ENCODE assay signal across 10 cellular contexts in the genomic region with DNA sequence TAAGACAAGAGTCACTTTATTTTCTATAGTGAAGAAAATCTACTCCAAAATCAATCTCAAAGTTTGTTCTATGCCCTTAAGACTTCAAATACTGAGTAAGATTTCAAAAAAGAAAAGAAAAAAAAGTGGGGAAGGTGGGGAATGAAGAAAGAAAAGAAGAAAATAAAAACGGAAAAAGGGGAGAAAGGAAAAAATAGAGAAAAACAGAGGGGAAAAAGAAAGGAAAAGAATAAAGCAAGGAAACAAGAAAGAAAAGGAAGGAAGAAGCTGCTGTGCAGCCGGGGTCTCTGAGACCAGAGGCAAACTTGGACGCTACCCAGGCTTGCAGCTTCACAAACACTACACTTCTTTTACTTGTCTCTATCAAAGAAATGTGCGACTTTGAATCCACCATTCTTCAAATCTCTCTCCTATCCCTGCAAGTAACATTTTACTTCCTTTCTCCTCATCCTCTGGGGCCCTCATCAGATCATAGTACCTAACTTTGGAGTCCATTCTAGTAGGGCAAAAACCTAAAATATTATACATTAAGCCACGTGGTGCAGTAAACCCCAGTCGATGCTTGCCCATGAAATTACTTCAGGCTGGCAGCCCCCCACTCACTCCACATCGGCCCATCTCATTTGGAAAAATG.
DNase-seq lines count a peak whose midpoint lies in the region; ATAC-seq and TF ChIP-seq lines count a peak whose summit lies in the region.
"Had no signal": no experiment of that assay in that cellular context is flagged by ENCODE, and none has a peak within 500 bp of the region (broad histone marks: within the 10 kb centered on the region; RNA-seq: fewer than 3 reads in every experiment).

No MANE protein-coding gene starts in this region.

- peak overlapping the region; percentile 74 for H3K27ac ChIP-seq in brain microvascular endothelial cell
- H3K27ac ChIP-seq: BLaER1 treated with 17β-estradiol and CSF1 and Interleukin-3, amounts not matched to agents 10 nM and 100 nM had no signal

- peaks cover 91% of the 10 kb centered on the region for H3K4me1 Mint-ChIP-seq in stimulated activated naive CD8-positive, alpha-beta T cell treated with anti-CD3 and anti-CD28 coated beads, Interleukin-15, Interleukin-2, amounts not matched to agents 100 ng/mL and 50 ng/mL, for 24 hours (ENCODE audit: low read depth)
- peaks cover 53 to 84% (median 83%) of the 10 kb centered on the region in 3 donors for H3K4me1 Mint-ChIP-seq in naive B cell

- no peaks in the 10 kb centered on the region for H3K36me3 ChIP-seq in brain microvascular endothelial cell (replicated peaks)
- H3K36me3 ChIP-seq: BLaER1 treated with 17β-estradiol and CSF1 and Interleukin-3, amounts not matched to agents 10 nM and 100 nM had no signal

- peak overlapping the region; percentile 89 for H3K4me3 Mint-ChIP-seq in stimulated activated naive CD8-positive, alpha-beta T cell treated with anti-CD3 and anti-CD28 coated beads, Interleukin-15, Interleukin-2, amounts not matched to agents 100 ng/mL and 50 ng/mL, for 24 hours
- H3K4me3 Mint-ChIP-seq in naive B cell = peak overlapping the region; percentile 87 to 99 (median 95)

- no peak for DNase-seq in stimulated activated naive CD8-positive, alpha-beta T cell treated with anti-CD3 and anti-CD28 coated beads, Interleukin-15, Interleukin-2, amounts not matched to agents 100 U/mL and 50 U/mL, for 24 hours
- DNase-seq in brain microvascular endothelial cell (no peak), naive B cell (no peak), foreskin melanocyte (no peak), HT-29 (ENCODE audit: low spot score) (no peak), GM20000 (ENCODE audit: low spot score) (no peak), T1000 (lab: John Stamatoyannopoulos, UW) (no peak)
- DNase-seq: NCI-H1417 treated with DMSO at 0.1 percent for 48 hours had no signal

- H3K27me3 Mint-ChIP-seq in stimulated activated naive CD8-positive, alpha-beta T cell treated with anti-CD3 and anti-CD28 coated beads, Interleukin-15, Interleukin-2, amounts not matched to agents 100 ng/mL and 50 ng/mL, for 24 hours = no peaks in the 10 kb centered on the region
- no peaks in the 10 kb centered on the region for H3K27me3 Mint-ChIP-seq in naive B cell

- in situ Hi-C loops in brain microvascular endothelial cell (cut with HindIII; ENCODE audit: low pct_ligation_motif_present, low sequenced_read_pairs) = no loop called here

- no peak for TF ChIP-seq CTCF in brain microvascular endothelial cell (IDR thresholded peaks at IDR 0.05; ENCODE audit: low read depth, low read length, missing control alignments)
- TF ChIP-seq CTCF in GM20000 (IDR thresholded peaks at IDR 0.05; ENCODE audit: extremely low read depth, missing control alignments) = no peak

- ATAC-seq in stimulated activated naive CD8-positive, alpha-beta T cell treated with anti-CD3 and anti-CD28 coated beads, Interleukin-15, Interleukin-2, amounts not matched to agents 100 U/mL and 50 U/mL, for 24 hours = no peak
- no peak for ATAC-seq in naive B cell (ENCODE audit: low read depth in 2 of 2)

- peak overlapping the region; percentile 99 for H3K27ac Mint-ChIP-seq in stimulated activated naive CD8-positive, alpha-beta T cell treated with anti-CD3 and anti-CD28 coated beads, Interleukin-15, Interleukin-2, amounts not matched to agents 100 ng/mL and 50 ng/mL, for 24 hours
- H3K27ac Mint-ChIP-seq in naive B cell = peak overlapping the region; percentile 90 to 97 (median 94)

- H3K27me3 ChIP-seq in brain microvascular endothelial cell (replicated peaks) = no peaks in the 10 kb centered on the region

- peaks cover 26% of the 10 kb centered on the region for H3K36me3 Mint-ChIP-seq in stimulated activated naive CD8-positive, alpha-beta T cell treated with anti-CD3 and anti-CD28 coated beads, Interleukin-15, Interleukin-2, amounts not matched to agents 100 ng/mL and 50 ng/mL, for 24 hours (ENCODE audit: low read depth)
- peaks cover 0 to 10% of the 10 kb centered on the region in 2 donors for H3K36me3 Mint-ChIP-seq in naive B cell

- no peak overlapping the region for H3K4me3 ChIP-seq in brain microvascular endothelial cell (ENCODE audit: low read depth, low read length)
- H3K4me3 ChIP-seq: BLaER1 treated with 17β-estradiol and CSF1 and Interleukin-3, amounts not matched to agents 10 nM and 100 nM had no signal

- H3K9me3 Mint-ChIP-seq in stimulated activated naive CD8-positive, alpha-beta T cell treated with anti-CD3 and anti-CD28 coated beads, Interleukin-15, Interleukin-2, amounts not matched to agents 100 ng/mL and 50 ng/mL, for 24 hours = no peaks in the 10 kb centered on the region
- H3K9me3 Mint-ChIP-seq in naive B cell = no peaks in the 10 kb centered on the region
